24 cellular contexts compared by ENCODE assay signal in genomic region chr7:112777406-112777805, GRCh38.
"Had no signal": no experiment of that assay in that cellular context is flagged by ENCODE, and none has a peak within 500 bp of the region (broad histone marks: within the 10 kb centered on the region; RNA-seq: fewer than 3 reads in every experiment).

No MANE protein-coding gene starts in this region.

- H3K4me1 ChIP-seq: pancreas, prostate gland, spleen, uterus had no signal

- ATAC-seq: naive thymus-derived CD8-positive, alpha-beta T cell; pancreas; right cardiac atrium; stimulated activated effector memory CD8-positive, alpha-beta T cell treated with anti-CD3 and anti-CD28 coated beads, Interleukin-12 subunit alpha, Interleukin-12 subunit beta, amount 100 ng/mL, for 72 hours had no signal

- H3K4me3 ChIP-seq: left ventricle myocardium inferior, lung, pancreas, prostate gland, sigmoid colon, spleen, suprapubic skin, tibial nerve, uterus had no signal

- H3K9me3 ChIP-seq: left ventricle myocardium inferior, pancreas, prostate gland, sigmoid colon, spleen, suprapubic skin, tibial nerve, uterus had no signal

- H3K27me3 Mint-ChIP-seq: naive thymus-derived CD8-positive, alpha-beta T cell; stimulated activated naive CD8-positive, alpha-beta T cell treated with anti-CD3 and anti-CD28 coated beads, Interleukin-15, Interleukin-2, amounts not matched to agents 100 ng/mL and 50 ng/mL, for 24 hours; type B pancreatic cell had no signal

- H3K4me1 Mint-ChIP-seq: nephron had no signal

- H3K9me3 Mint-ChIP-seq: naive thymus-derived CD8-positive, alpha-beta T cell; nephron; stimulated activated effector memory CD8-positive, alpha-beta T cell treated with anti-CD3 and anti-CD28 coated beads, Interleukin-12 subunit alpha, Interleukin-12 subunit beta, amount 100 ng/mL, for 72 hours; stimulated activated naive CD8-positive, alpha-beta T cell treated with anti-CD3 and anti-CD28 coated beads, Interleukin-15, Interleukin-2, amounts not matched to agents 100 ng/mL and 50 ng/mL, for 24 hours; type B pancreatic cell had no signal

- H3K27me3 ChIP-seq: pancreas, sigmoid colon, spleen, suprapubic skin, tibial nerve, uterus had no signal

- H3K4me3 Mint-ChIP-seq: naive thymus-derived CD8-positive, alpha-beta T cell; nephron; neural crest cell; stimulated activated effector memory CD8-positive, alpha-beta T cell treated with anti-CD3 and anti-CD28 coated beads, Interleukin-12 subunit alpha, Interleukin-12 subunit beta, amount 100 ng/mL, for 72 hours; stimulated activated naive CD8-positive, alpha-beta T cell treated with anti-CD3 and anti-CD28 coated beads, Interleukin-15, Interleukin-2, amounts not matched to agents 100 ng/mL and 50 ng/mL, for 24 hours; type B pancreatic cell had no signal

- H3K36me3 ChIP-seq: left ventricle myocardium inferior, pancreas, prostate gland, uterus had no signal

- DNase-seq: islet precursor cell; left ventricle myocardium inferior; mesenchymal stem cell; naive thymus-derived CD8-positive, alpha-beta T cell; nucleus accumbens; pancreas; posterior cingulate gyrus; retina; right cardiac atrium; sigmoid colon; small intestine; spleen; stimulated activated CD4-positive, alpha-beta T cell treated with anti-CD3 and anti-CD28 coated beads, Interleukin-4, amount 100 ng/mL, for 24 hours; stimulated activated naive CD4-positive, alpha-beta T cell; uterus had no signal

- H3K27ac Mint-ChIP-seq: nephron; stimulated activated effector memory CD8-positive, alpha-beta T cell treated with anti-CD3 and anti-CD28 coated beads, Interleukin-12 subunit alpha, Interleukin-12 subunit beta, amount 100 ng/mL, for 72 hours; stimulated activated naive CD8-positive, alpha-beta T cell treated with anti-CD3 and anti-CD28 coated beads, Interleukin-15, Interleukin-2, amounts not matched to agents 100 ng/mL and 50 ng/mL, for 24 hours; type B pancreatic cell had no signal

- H3K27ac ChIP-seq: left ventricle myocardium inferior, pancreas, prostate gland, sigmoid colon, spleen, suprapubic skin, tibial nerve, uterus had no signal
